8 cellular contexts compared by ENCODE assay signal in the genomic region with DNA sequence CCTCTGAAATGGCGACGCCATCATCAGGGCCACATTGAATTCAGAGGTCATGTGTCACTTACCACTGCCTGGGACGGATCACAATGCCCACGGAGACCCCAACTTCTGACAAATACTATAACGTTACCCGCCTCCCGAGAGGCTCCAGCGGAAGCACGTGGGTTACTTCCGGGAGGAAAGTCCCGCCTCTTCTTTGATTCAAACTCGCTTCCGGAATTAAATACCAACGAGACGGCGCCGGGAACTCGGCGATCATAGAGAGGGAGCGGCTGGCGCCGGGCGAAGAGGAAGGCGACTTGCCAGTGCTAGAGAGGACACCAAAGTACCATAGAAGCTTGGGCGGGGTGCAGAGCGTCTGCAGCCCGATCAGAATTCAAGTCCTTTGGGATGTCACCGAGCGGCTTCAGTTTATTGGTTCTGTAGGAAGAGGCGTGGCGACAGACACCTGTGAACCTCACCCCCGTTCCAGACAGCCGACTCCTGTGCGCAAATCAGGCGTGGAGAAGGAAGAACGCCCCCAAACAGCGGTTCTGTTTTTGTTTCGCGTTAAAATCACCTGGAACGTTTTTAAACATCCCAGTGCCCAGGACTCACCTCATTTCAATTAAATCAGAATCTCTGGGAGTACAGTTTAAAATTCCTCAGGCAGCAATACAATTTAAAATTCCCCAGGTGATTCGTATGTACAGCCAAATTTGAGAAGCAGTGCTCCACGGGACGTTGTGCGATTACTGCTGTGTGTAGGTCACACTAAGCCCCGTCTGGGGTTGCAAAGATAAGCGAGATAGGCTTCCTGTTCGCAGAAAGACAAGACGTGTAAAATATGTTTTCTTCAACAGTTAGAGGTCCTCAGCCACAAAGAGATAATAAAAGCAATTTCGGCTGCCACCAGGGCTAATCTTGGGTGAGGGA. TPM values are rescaled to one million over a fixed set of nuclear protein-coding genes. Genes with fewer than 3 reads are reported as not detected.
A peak's percentile ranks its signal among the peaks of the same experiment; 100 is the strongest.
DNase-seq lines count a peak whose midpoint lies in the region; ATAC-seq, FAIRE-seq and TF ChIP-seq lines count a peak whose summit lies in the region.

A gene with protein sequence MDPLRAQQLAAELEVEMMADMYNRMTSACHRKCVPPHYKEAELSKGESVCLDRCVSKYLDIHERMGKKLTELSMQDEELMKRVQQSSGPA (minus strand): TSS at position 159 of the 912 bp plus-strand sequence. CDS start 565 bp downstream, outside the sequence.

- ATAC-seq in HG02840 (IDR thresholded peaks at IDR 0.05; ENCODE audit: low FRiP score, unreplicated experiment) = peak; percentile 99
- ATAC-seq in T-cell (replicated peaks in 1 of 4) = peak; percentile 94 to 95 (median 94)

- CTCF ChIA-PET in T-cell (lab: Charles Lee) = interaction anchor here (0.5 to 7.9 kb wide), 10 partner anchors 10 to 270 kb away, joined by 3 to 126 read pairs (median 8); a partner anchor contains a TSS

- DNase-seq in GM12891 (ENCODE audit: insufficient read length, low spot score) (peak; percentile 84), NCI-H1436 treated with DMSO at 0.1 percent for 48 hours (lab: John Stamatoyannopoulos, UW) (peak; percentile 95), T-cell (peak; percentile 81 to 97 (median 91)), cardiac muscle cell (ENCODE audit: low read depth in 1 of 2, low spot score in 1 of 2) (peak; percentile 97 to 99), tibial nerve (ENCODE audit: low spot score in 2 of 2) (peak; percentile 86 to 90)

- H3K36me3 Mint-ChIP-seq in T-cell = peaks cover 5% of the 10 kb centered on the region

- peak within 1 kb of the TSS; percentile 42 for H3K27ac ChIP-seq in adipose tissue (ENCODE audit: low read depth, low read length)
- H3K27ac ChIP-seq in cardiac muscle cell = peak within 1 kb of the TSS; percentile 47
- H3K27ac ChIP-seq in parathyroid adenoma = peak within 1 kb of the TSS; percentile 61
- H3K27ac ChIP-seq in tibial nerve = peak within 1 kb of the TSS in 3 of 4 donors; percentile 58 to 80 (median 75)

- H3K79me2 ChIP-seq in parathyroid adenoma = peaks cover 3% of the 10 kb centered on the region

- H3K27me3 ChIP-seq in cardiac muscle cell (no peaks in the 10 kb centered on the region), parathyroid adenoma (ENCODE audit: control insufficient read depth, insufficient read depth, low read length) (no peaks in the 10 kb centered on the region), tibial nerve (no peaks in the 10 kb centered on the region)

- H3K4me3 ChIP-seq in cardiac muscle cell (peak within 1 kb of the TSS; percentile 86), parathyroid adenoma (ENCODE audit: low read depth, low read length) (peak within 1 kb of the TSS; percentile 87), tibial nerve (peak within 1 kb of the TSS; percentile 44 to 83 (median 70))

- peaks cover 32 to 38% (median 37%) of the 10 kb centered on the region in 3 donors for H3K4me1 Mint-ChIP-seq in T-cell

- H3K4me3 Mint-ChIP-seq in T-cell = peak within 1 kb of the TSS; percentile 89 to 97 (median 91)

- H3K9me3 ChIP-seq in cardiac muscle cell (ENCODE audit: low read depth) (no peaks in the 10 kb centered on the region), parathyroid adenoma (ENCODE audit: control insufficient read depth, low read length) (no peaks in the 10 kb centered on the region), tibial nerve (no peaks in the 10 kb centered on the region)

- H3K36me3 ChIP-seq in cardiac muscle cell = no peaks in the 10 kb centered on the region
- H3K36me3 ChIP-seq in parathyroid adenoma (ENCODE audit: control insufficient read depth, insufficient read depth, low read length) = no peaks in the 10 kb centered on the region
- peaks cover 0 to 13% (median 0%) of the 10 kb centered on the region in 3 donors for H3K36me3 ChIP-seq in tibial nerve

- FAIRE-seq in GM12891 (lab: Jason Lieb, UNC) = peak; percentile 90

- peak within 1 kb of the TSS; percentile 88 for H3K4me2 ChIP-seq in parathyroid adenoma (ENCODE audit: low read length)

- H3K9me3 Mint-ChIP-seq in T-cell = no peaks in the 10 kb centered on the region

- TF ChIP-seq EP300 in tibial nerve (IDR thresholded peaks at IDR 0.05) = peak; percentile 82 to 89

- POLR2A ChIA-PET in T-cell (lab: Charles Lee) = interaction anchor here in 1 of 2 donors (0.6 kb wide), 1 partner anchor 262 kb away, joined by 3 read pairs; no protein-coding TSS in a partner anchor

- no peaks in the 10 kb centered on the region for H3K27me3 Mint-ChIP-seq in T-cell

- peak within 1 kb of the TSS; percentile 84 for H2AFZ ChIP-seq in parathyroid adenoma

- peak within 1 kb of the TSS; percentile 46 for H3K9ac ChIP-seq in parathyroid adenoma

- peak; percentile 81 for TF ChIP-seq POLR2A in GM12891 (IDR thresholded peaks at IDR 0.05; ENCODE audit: low read depth, low read length)
- peak in 1 of 2 donors; percentile 52 for TF ChIP-seq POLR2A in tibial nerve (IDR thresholded peaks at IDR 0.05)

- no peaks in the 10 kb centered on the region for H3K4me1 ChIP-seq in cardiac muscle cell (ENCODE audit: low read depth)
- H3K4me1 ChIP-seq in parathyroid adenoma = peaks cover 4% of the 10 kb centered on the region
- H3K4me1 ChIP-seq in tibial nerve = peaks cover 0 to 24% (median 10%) of the 10 kb centered on the region in 4 donors

- whole genome bisulfite sequencing in adipose tissue, 3 donors = 0 to 1% (median 1%) methylated on average over 49 of the region's 49 CpGs
- 0 to 1% methylated on average over 45 to 47 of the region's 49 CpGs for WGBS in tibial nerve, 2 donors

- peak within 1 kb of the TSS; percentile 96 for H3K27ac Mint-ChIP-seq in T-cell

- no peak for TF ChIP-seq CTCF in cardiac muscle cell (IDR thresholded peaks at IDR 0.05; ENCODE audit: low read depth, low read length)
- no peak for TF ChIP-seq CTCF in parathyroid adenoma (IDR thresholded peaks at IDR 0.05)
- TF ChIP-seq CTCF in tibial nerve (IDR thresholded peaks at IDR 0.05) = peak in 1 of 5 experiments; percentile 30

TF ChIP-seq in GM12891, 5 proteins besides CTCF, POLR2A, EP300 and RAD21:
- TF ChIP-seq SPI1 (IDR thresholded peaks at IDR 0.05; ENCODE audit: low read depth, low read length) (no peak; the same call in 1 of the 2 replicates), POU2F2 (IDR thresholded peaks at IDR 0.05; ENCODE audit: low read depth, low read length) (0 out of 2 replicates have a peak, but pooled peaks have one; percentile 9), POLR2AphosphoS5 (IDR thresholded peaks at IDR 0.05; ENCODE audit: low read depth, low read length) (peak; percentile 76), TAF1 (IDR thresholded peaks at IDR 0.05; ENCODE audit: low read depth, low read length) (peak; percentile 36; the same call in 1 of the 2 replicates)

RNA-seq across cellular contexts. Expression of the gene that starts here (rescaled TPM):
- polyA plus RNA-seq in GM12891 (2012; ENCODE audit: low read depth, missing spikeins) = 127 TPM
- total RNA-seq in T-cell (10 to 100 TPM; 20.7 to 33.2 (median 26.2) TPM), cardiac muscle cell (32.6 and 45.1 TPM in 2 replicates), tibial nerve (10 to 100 TPM; 20.2 to 51.6 (median 40.1) TPM)
- polyA plus RNA-seq in adipose tissue (10 to 100 TPM; 32.4 to 67.7 (median 57.2) TPM), cardiac muscle cell (57.3 and 64.7 TPM in 2 replicates)

Comparison
In these comparisons a context has a peak if more than half of its experiments do, and no peak if none do; other contexts are left out.
1. Peak in every context shown above with its lines: DNase-seq, ATAC-seq, H3K4me3 ChIP-seq and H3K27ac ChIP-seq.